ENCODE assay signal across 16 cellular contexts in genomic region chr9:85451680-85452079, GRCh38.
A peak's percentile ranks its signal among the peaks of the same experiment; 100 is the strongest.
DNase-seq lines count a peak whose midpoint lies in the region; TF ChIP-seq lines count a peak whose summit lies in the region.
"Had no signal": no experiment of that assay in that cellular context is flagged by ENCODE, and none has a peak within 500 bp of the region (broad histone marks: within the 10 kb centered on the region; RNA-seq: fewer than 3 reads in every experiment).

No MANE protein-coding gene starts in this region.

- no peak for TF ChIP-seq CTCF in WERI-Rb-1 (IDR thresholded peaks at IDR 0.05; ENCODE audit: low read depth, low read length)
- no peak for TF ChIP-seq CTCF in PC-9 (conservative IDR thresholded peaks at IDR 0.05)

- H3K36me3 ChIP-seq in WERI-Rb-1: no peaks in the 10 kb centered on the region
- no peaks in the 10 kb centered on the region for H3K36me3 ChIP-seq in PC-9 (ENCODE audit: low read depth)
- H3K36me3 ChIP-seq: HAP-1 had no signal

- H3K9me3 ChIP-seq in WERI-Rb-1 (ENCODE audit: severe bottlenecking): peaks cover 6% of the 10 kb centered on the region
- H3K9me3 ChIP-seq in PC-9 (ENCODE audit: insufficient read depth, low read depth): no peaks in the 10 kb centered on the region
- H3K9me3 ChIP-seq: HAP-1 had no signal

- H2AFZ ChIP-seq in PC-9: no peak overlapping the region
- H2AFZ ChIP-seq: GM23248 had no signal

- peak; percentile 32 for DNase-seq in NCI-H82 (lab: John Stamatoyannopoulos, UW)
- no peak for DNase-seq in NCI-H82 treated with DMSO at 0.1 percent for 48 hours (lab: John Stamatoyannopoulos, UW; ENCODE audit: unreplicated experiment)
- peak; percentile 14 for DNase-seq in ELF-1 (ENCODE audit: low read depth, low spot score)
- peak; percentile 10 for DNase-seq in WERI-Rb-1
- no peak for DNase-seq in occipital lobe (lab: John Stamatoyannopoulos, UW)
- no peak for DNase-seq in PC-9
- DNase-seq: C1 segment of cervical spinal cord; CD4-positive, CD25-positive, alpha-beta regulatory T cell; CD8-positive, alpha-beta memory T cell; COR-L47; DMS 273 treated with DMSO at 0.1 percent for 48 hours; DMS53; DND-41; EL; GM23248 had no signal

- CTCF ChIA-PET in PC-9 (lab: Charles Lee): no interaction called here

- H3K4me3 ChIP-seq in WERI-Rb-1 (ENCODE audit: low read depth, low read length): no peak overlapping the region
- no peak overlapping the region for H3K4me3 ChIP-seq in PC-9
- H3K4me3 ChIP-seq: GM23248, HAP-1 had no signal

- H3F3A ChIP-seq in PC-9 (ENCODE audit: insufficient read depth, low read depth): no peaks in the 10 kb centered on the region

- POLR2A ChIA-PET in PC-9 (lab: Charles Lee; ENCODE audit: unreplicated experiment): no interaction called here

- H3K4me1 ChIP-seq in PC-9 (replicated peaks; ENCODE audit: insufficient read depth): no peaks in the 10 kb centered on the region
- H3K4me1 ChIP-seq: HAP-1 had no signal

- intact Hi-C loops in PC-9 (cut with micrococcal nuclease; ENCODE audit: unreplicated experiment): no loop called here

- H4K20me1 ChIP-seq in PC-9 (ENCODE audit: insufficient read depth): no peaks in the 10 kb centered on the region

- H3K4me2 ChIP-seq in PC-9: no peak overlapping the region

- no peaks in the 10 kb centered on the region for H3K79me2 ChIP-seq in PC-9 (ENCODE audit: low read depth)

- H3K9me2 ChIP-seq in PC-9 (ENCODE audit: insufficient read depth): no peaks in the 10 kb centered on the region; the same call in 1 of the 2 replicates

- BruUV-seq in PC-9 (replicated peaks; lab: Mats Ljungman, UMichigan): no TSS peak

- H3K27me3 ChIP-seq in WERI-Rb-1 (ENCODE audit: insufficient read depth, low read depth, severe bottlenecking): peaks cover 30% of the 10 kb centered on the region
- peaks cover 3% of the 10 kb centered on the region; the same call in 1 of the 2 replicates for H3K27me3 ChIP-seq in PC-9 (ENCODE audit: insufficient read depth, low read depth)

- H3K27ac ChIP-seq in WERI-Rb-1: no peak overlapping the region
- H3K27ac ChIP-seq in PC-9: no peak overlapping the region
- H3K27ac ChIP-seq: GM23248 had no signal

Comparison
In these comparisons a context has a peak if more than half of its experiments do, and no peak if none do; other contexts are left out.
1. DNase-seq: peak in NCI-H82 (single experiment), ELF-1 (single experiment) and WERI-Rb-1 (single experiment); none in NCI-H82 treated with DMSO at 0.1 percent for 48 hours (single experiment), occipital lobe (single experiment) and PC-9 (0 of 2).